Comparison of ENCODE assay signal across 8 cellular contexts in genomic region chr1:226100436-226101347, GRCh38. TPM values are rescaled to one million over a fixed set of nuclear protein-coding genes. Genes with fewer than 3 reads are reported as not detected.
A peak's percentile ranks its signal among the peaks of the same experiment; 100 is the strongest.
DNase-seq lines count a peak whose midpoint lies in the region; ATAC-seq and TF ChIP-seq lines count a peak whose summit lies in the region.

No MANE protein-coding gene starts in this region.

- H3K79me2 ChIP-seq in Loucy (ENCODE audit: insufficient read depth, low read length) (no peaks in the 10 kb centered on the region), parathyroid adenoma (no peaks in the 10 kb centered on the region)

- peaks cover 5% of the 10 kb centered on the region for H3K36me3 Mint-ChIP-seq in glutamatergic neuron (ENCODE audit: unreplicated experiment)

- H2AFZ ChIP-seq in Loucy (ENCODE audit: low read length) (peak overlapping the region; percentile 76), parathyroid adenoma (peak overlapping the region; percentile 52)

- no peaks in the 10 kb centered on the region for H3K9me2 ChIP-seq in Loucy (replicated peaks; ENCODE audit: low read depth, low read length)

- H3K27ac ChIP-seq in parathyroid adenoma = no peak overlapping the region

- H3K4me2 ChIP-seq in Loucy (ENCODE audit: low read depth, low read length, poor library complexity, severe bottlenecking) = peak overlapping the region; percentile 59
- H3K4me2 ChIP-seq in parathyroid adenoma (ENCODE audit: low read length) = peak overlapping the region; percentile 78

- H3K4me3 ChIP-seq in Loucy (ENCODE audit: low read length, poor library complexity, severe bottlenecking) (peak overlapping the region; percentile 66), parathyroid adenoma (ENCODE audit: low read depth, low read length) (peak overlapping the region; percentile 56)

- TF ChIP-seq CTCF in Loucy (conservative IDR thresholded peaks at IDR 0.05; ENCODE audit: low read length) = no peak
- TF ChIP-seq CTCF in glutamatergic neuron (IDR thresholded peaks at IDR 0.05; ENCODE audit: partially characterized antibody, unreplicated experiment) = no peak
- TF ChIP-seq CTCF in parathyroid adenoma (IDR thresholded peaks at IDR 0.05) = no peak

- no peak for ATAC-seq in GM21360 (IDR thresholded peaks at IDR 0.05; ENCODE audit: unreplicated experiment)

- H3K9me3 ChIP-seq in Loucy (ENCODE audit: insufficient read depth, low read depth, low read length) = no peaks in the 10 kb centered on the region
- no peaks in the 10 kb centered on the region for H3K9me3 ChIP-seq in parathyroid adenoma (ENCODE audit: control insufficient read depth, low read length)

- no peaks in the 10 kb centered on the region for H3K27me3 ChIP-seq in Loucy (ENCODE audit: insufficient read depth, low read length, poor library complexity, severe bottlenecking)
- no peaks in the 10 kb centered on the region for H3K27me3 ChIP-seq in parathyroid adenoma (ENCODE audit: control insufficient read depth, insufficient read depth, low read length)

- peak; percentile 81 for DNase-seq in ELR (ENCODE audit: low read depth)
- peak; percentile 24 for DNase-seq in activated effector memory CD4-positive, alpha-beta T cell treated with Interleukin-2 at 50 U/mL for 16 hours
- peak; percentile 59 for DNase-seq in glutamatergic neuron
- DNase-seq in KBM-7 = no peak
- DNase-seq in HuH-7 (ENCODE audit: low spot score) = no peak

- in situ Hi-C loops in KBM-7 (cut with MboI; ENCODE audit: low pct_unique_long_range_greater_than_20kb, low sequenced_read_pairs) = no loop called here

- H3F3A ChIP-seq in Loucy (ENCODE audit: low read depth) = no peaks in the 10 kb centered on the region

- H4K20me1 ChIP-seq in Loucy (ENCODE audit: insufficient read depth, low read length, poor library complexity, severe bottlenecking) = no peaks in the 10 kb centered on the region

- peak overlapping the region; percentile 83 for H3K4me3 Mint-ChIP-seq in glutamatergic neuron (ENCODE audit: unreplicated experiment)

- H3K27ac Mint-ChIP-seq in glutamatergic neuron (ENCODE audit: unreplicated experiment) = no peak overlapping the region

- peaks cover 1% of the 10 kb centered on the region for H3K27me3 Mint-ChIP-seq in glutamatergic neuron (ENCODE audit: unreplicated experiment)

- H3K9ac ChIP-seq in Loucy (ENCODE audit: low read depth, low read length, poor library complexity, severe bottlenecking) = peak overlapping the region; percentile 31
- no peak overlapping the region for H3K9ac ChIP-seq in parathyroid adenoma

- H3K4me1 ChIP-seq in Loucy (ENCODE audit: insufficient read depth, low read length, poor library complexity, severe bottlenecking) (peaks cover 4% of the 10 kb centered on the region), parathyroid adenoma (no peaks in the 10 kb centered on the region)

- peaks cover 11% of the 10 kb centered on the region for H3K4me1 Mint-ChIP-seq in glutamatergic neuron (ENCODE audit: low read depth, unreplicated experiment)

- H3K9me3 Mint-ChIP-seq in glutamatergic neuron (ENCODE audit: unreplicated experiment) = peaks cover 7% of the 10 kb centered on the region

- H3K36me3 ChIP-seq in Loucy (ENCODE audit: insufficient read depth, low read length) = no peaks in the 10 kb centered on the region
- no peaks in the 10 kb centered on the region for H3K36me3 ChIP-seq in parathyroid adenoma (ENCODE audit: control insufficient read depth, insufficient read depth, low read length)

RNA-seq across cellular contexts. Expression of gene H3-3A, which starts 38.2 kb away (rescaled TPM):
- 1,150 TPM for total RNA-seq in glutamatergic neuron (ENCODE audit: unreplicated experiment)

Comparison
In these comparisons a context has a peak if more than half of its experiments do, and no peak if none do; other contexts are left out.
1. DNase-seq: peak in ELR (single experiment), activated effector memory CD4-positive, alpha-beta T cell treated with Interleukin-2 at 50 U/mL for 16 hours (single experiment) and glutamatergic neuron (single experiment); none in KBM-7 (single experiment) and HuH-7 (single experiment).